Comparison of ENCODE assay signal across 14 cellular contexts in the genomic region with DNA sequence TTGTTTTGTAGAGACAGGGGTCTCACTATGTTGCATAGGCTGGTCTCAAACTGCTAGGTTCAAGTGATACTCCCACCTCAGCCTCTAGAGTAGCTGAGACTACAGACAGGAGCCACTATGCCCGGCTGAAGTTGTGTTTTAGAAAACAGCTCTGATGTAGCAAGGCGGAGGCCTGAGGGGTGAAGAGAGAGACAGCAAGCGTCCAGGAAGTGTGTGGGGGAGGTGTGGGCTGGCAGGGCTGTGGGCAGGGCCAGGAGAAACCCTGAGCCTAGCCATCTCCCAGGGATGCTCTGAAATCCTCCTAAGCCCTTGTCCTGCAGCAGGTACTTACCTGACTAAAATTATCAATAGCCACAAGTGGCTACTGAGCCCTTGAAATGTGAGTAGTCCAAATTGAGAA. TPM values are rescaled to one million over a fixed set of nuclear protein-coding genes. Genes with fewer than 3 reads are reported as not detected.
DNase-seq lines count a peak whose midpoint lies in the region; ATAC-seq and TF ChIP-seq lines count a peak whose summit lies in the region.
"Had no signal": no experiment of that assay in that cellular context is flagged by ENCODE, and none has a peak within 500 bp of the region (broad histone marks: within the 10 kb centered on the region; RNA-seq: fewer than 3 reads in every experiment).

No MANE protein-coding gene starts in this region.

- H3K27me3 ChIP-seq in CD8-positive, alpha-beta T cell (ENCODE audit: insufficient read depth, low read length), result no peaks in the 10 kb centered on the region
- H3K27me3 ChIP-seq: cardiac muscle cell had no signal

- H3K36me3 Mint-ChIP-seq in CD8-positive, alpha-beta T cell, result no peaks in the 10 kb centered on the region
- H3K36me3 Mint-ChIP-seq in WTC11 (no peaks in the 10 kb centered on the region), immature natural killer cell (no peaks in the 10 kb centered on the region)

- no peaks in the 10 kb centered on the region for H3K9me3 Mint-ChIP-seq in CD8-positive, alpha-beta T cell
- H3K9me3 Mint-ChIP-seq in WTC11 (no peaks in the 10 kb centered on the region), immature natural killer cell (no peaks in the 10 kb centered on the region)

- no peaks in the 10 kb centered on the region for H3K9me3 ChIP-seq in CD8-positive, alpha-beta T cell (ENCODE audit: low read length)
- H3K9me3 ChIP-seq: psoas muscle had no signal

- H3K4me1 Mint-ChIP-seq in CD8-positive, alpha-beta T cell (ENCODE audit: low read depth), result peaks cover 20% of the 10 kb centered on the region
- H3K4me1 Mint-ChIP-seq in WTC11, result peaks cover 32% of the 10 kb centered on the region
- H3K4me1 Mint-ChIP-seq in immature natural killer cell, result peaks cover 33 to 35% of the 10 kb centered on the region in 2 donors

- intact Hi-C loops in CD8-positive, alpha-beta T cell (cut with DNase I, micrococcal nuclease), result no loop called here

- TF ChIP-seq CTCF in CD8-positive, alpha-beta T cell (IDR thresholded peaks at IDR 0.05), result no peak
- no peak for TF ChIP-seq CTCF in WTC11 (IDR thresholded peaks at IDR 0.05)

- POLR2A ChIA-PET in CD8-positive, alpha-beta T cell (lab: Charles Lee), result interaction anchor here (1.3 to 4.0 kb wide), 4 partner anchors 31 to 108 kb away, joined by 3 to 27 read pairs (median 8); no protein-coding TSS in a partner anchor
- POLR2A ChIA-PET in WTC11 (lab: Charles Lee), result interaction anchor here (0.9 to 1.7 kb wide), 2 partner anchors 42 to 103 kb away, joined by 3 to 4 read pairs; no protein-coding TSS in a partner anchor

- H3K4me3 ChIP-seq in CD8-positive, alpha-beta T cell (ENCODE audit: low read depth, low read length), result peak overlapping the region; percentile 17
- H3K4me3 ChIP-seq: cardiac muscle cell, psoas muscle had no signal

- H3K27ac Mint-ChIP-seq in CD8-positive, alpha-beta T cell, result peak overlapping the region; percentile 91
- H3K27ac Mint-ChIP-seq in WTC11, result peak overlapping the region; percentile 40; the same call in 1 of the 2 replicates
- peak overlapping the region; percentile 80 to 92 (median 90) for H3K27ac Mint-ChIP-seq in immature natural killer cell

- H3K36me3 ChIP-seq in CD8-positive, alpha-beta T cell (ENCODE audit: insufficient read depth, low read length), result no peaks in the 10 kb centered on the region
- H3K36me3 ChIP-seq: cardiac muscle cell had no signal

- peaks cover 23% of the 10 kb centered on the region for H3K4me1 ChIP-seq in CD8-positive, alpha-beta T cell (ENCODE audit: insufficient read depth, low read length)

- H3K27ac ChIP-seq in CD8-positive, alpha-beta T cell (ENCODE audit: low read depth, low read length), result no peak overlapping the region
- H3K27ac ChIP-seq: cardiac muscle cell, psoas muscle, RWPE1 had no signal

- peak; percentile 67 for ATAC-seq in CD8-positive, alpha-beta T cell
- ATAC-seq in WTC11 (peak; percentile 91), GM18909 (IDR thresholded peaks at IDR 0.05; ENCODE audit: poor library complexity, unreplicated experiment) (no peak), HG02885 (IDR thresholded peaks at IDR 0.05; ENCODE audit: poor library complexity, unreplicated experiment) (no peak)
- ATAC-seq: left ventricle myocardium superior, psoas muscle had no signal

- peak in 6 of 7 experiments; percentile 38 to 76 (median 44) for DNase-seq in CD8-positive, alpha-beta T cell
- peak; percentile 55 for DNase-seq in HT-29 (ENCODE audit: low spot score)
- DNase-seq in WTC11 (ENCODE audit: low spot score), result peak; percentile 41
- DNase-seq in immature natural killer cell, result peak; percentile 65 to 69 (median 68)
- no peak for DNase-seq in NCI-H1092 (lab: John Stamatoyannopoulos, UW)
- no peak for DNase-seq in mucosa of gallbladder (ENCODE audit: low spot score)
- DNase-seq: activated CD4-positive, alpha-beta T cell treated with anti-CD3 and anti-CD28 coated beads, Interleukin-2, amount 50 U/mL, for 1 hour; left ventricle myocardium superior; NCI-H1105; psoas muscle had no signal

- no peaks in the 10 kb centered on the region for H3K27me3 Mint-ChIP-seq in CD8-positive, alpha-beta T cell (ENCODE audit: low read depth)
- peaks cover 2% of the 10 kb centered on the region; the same call in 1 of the 2 replicates for H3K27me3 Mint-ChIP-seq in WTC11 (ENCODE audit: low read depth)
- peaks cover 0 to 7% (median 2%) of the 10 kb centered on the region in 3 donors for H3K27me3 Mint-ChIP-seq in immature natural killer cell (ENCODE audit: low read depth in 3 of 3)

- H3K4me3 Mint-ChIP-seq in CD8-positive, alpha-beta T cell, result peak overlapping the region; percentile 44
- H3K4me3 Mint-ChIP-seq in WTC11 (no peak overlapping the region), immature natural killer cell (peak overlapping the region; percentile 40 to 89 (median 80))

- CTCF ChIA-PET in CD8-positive, alpha-beta T cell (lab: Charles Lee), result interaction anchor here (1.1 to 15.2 kb wide), 10 partner anchors 8 to 120 kb away, joined by 3 to 650 read pairs (median 8); no protein-coding TSS in a partner anchor
- CTCF ChIA-PET in WTC11 (lab: Charles Lee), result interaction anchor here (0.6 to 7.5 kb wide), 9 partner anchors 25 to 102 kb away, joined by 3 to 89 read pairs (median 3); no protein-coding TSS in a partner anchor

TF ChIP-seq in WTC11, 78 proteins besides CTCF, POLR2A, EP300 and RAD21:
- peak; percentile 37; the same call in 1 of the 2 replicates for TF ChIP-seq ZNF281 (CRISPR knock-in tag; IDR thresholded peaks at IDR 0.05)
- TF ChIP-seq, protein P1, sequence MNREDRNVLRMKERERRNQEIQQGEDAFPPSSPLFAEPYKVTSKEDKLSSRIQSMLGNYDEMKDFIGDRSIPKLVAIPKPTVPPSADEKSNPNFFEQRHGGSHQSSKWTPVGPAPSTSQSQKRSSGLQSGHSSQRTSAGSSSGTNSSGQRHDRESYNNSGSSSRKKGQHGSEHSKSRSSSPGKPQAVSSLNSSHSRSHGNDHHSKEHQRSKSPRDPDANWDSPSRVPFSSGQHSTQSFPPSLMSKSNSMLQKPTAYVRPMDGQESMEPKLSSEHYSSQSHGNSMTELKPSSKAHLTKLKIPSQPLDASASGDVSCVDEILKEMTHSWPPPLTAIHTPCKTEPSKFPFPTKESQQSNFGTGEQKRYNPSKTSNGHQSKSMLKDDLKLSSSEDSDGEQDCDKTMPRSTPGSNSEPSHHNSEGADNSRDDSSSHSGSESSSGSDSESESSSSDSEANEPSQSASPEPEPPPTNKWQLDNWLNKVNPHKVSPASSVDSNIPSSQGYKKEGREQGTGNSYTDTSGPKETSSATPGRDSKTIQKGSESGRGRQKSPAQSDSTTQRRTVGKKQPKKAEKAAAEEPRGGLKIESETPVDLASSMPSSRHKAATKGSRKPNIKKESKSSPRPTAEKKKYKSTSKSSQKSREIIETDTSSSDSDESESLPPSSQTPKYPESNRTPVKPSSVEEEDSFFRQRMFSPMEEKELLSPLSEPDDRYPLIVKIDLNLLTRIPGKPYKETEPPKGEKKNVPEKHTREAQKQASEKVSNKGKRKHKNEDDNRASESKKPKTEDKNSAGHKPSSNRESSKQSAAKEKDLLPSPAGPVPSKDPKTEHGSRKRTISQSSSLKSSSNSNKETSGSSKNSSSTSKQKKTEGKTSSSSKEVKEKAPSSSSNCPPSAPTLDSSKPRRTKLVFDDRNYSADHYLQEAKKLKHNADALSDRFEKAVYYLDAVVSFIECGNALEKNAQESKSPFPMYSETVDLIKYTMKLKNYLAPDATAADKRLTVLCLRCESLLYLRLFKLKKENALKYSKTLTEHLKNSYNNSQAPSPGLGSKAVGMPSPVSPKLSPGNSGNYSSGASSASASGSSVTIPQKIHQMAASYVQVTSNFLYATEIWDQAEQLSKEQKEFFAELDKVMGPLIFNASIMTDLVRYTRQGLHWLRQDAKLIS (CRISPR knock-in tag; IDR thresholded peaks at IDR 0.05; ENCODE audit: borderline replicate concordance), result no peak

RNA-seq across cellular contexts. Expression of gene RPS3, which starts 16.1 kb away (rescaled TPM):
- total RNA-seq in CD8-positive, alpha-beta T cell, result 1,000 to 10,000 TPM; 4,683 to 5,039 TPM
- total RNA-seq in HT-29 (2014; rRNA removed; shearing (Covaris generic)), result 2,617 and 2,815 TPM in 2 replicates
- total RNA-seq in WTC11 (2021), result 3,967 to 4,516 TPM (median 4,446 TPM) in 3 replicates
- 1,000 to 10,000 TPM; 2,605 to 4,768 (median 2,974) TPM for polyA plus RNA-seq in immature natural killer cell
- 1,626 TPM for total RNA-seq in mucosa of gallbladder

RNA-seq across cellular contexts. Expression of gene ARRB1, which starts 31.8 kb away (rescaled TPM):
- 10 to 100 TPM; 25.1 to 26.5 TPM for total RNA-seq in CD8-positive, alpha-beta T cell
- total RNA-seq in HT-29 (2014; rRNA removed; shearing (Covaris generic)), result 28.6 and 33.5 TPM in 2 replicates
- total RNA-seq in WTC11 (2021) (81.0 to 90.1 TPM (median 82.9 TPM) in 3 replicates), mucosa of gallbladder (57.7 TPM)
- 10 to 100 TPM; 28.7 to 51.1 (median 41.5) TPM for polyA plus RNA-seq in immature natural killer cell

RNA-seq across cellular contexts. Expression of gene KLHL35, which starts 49.8 kb away (rescaled TPM):
- total RNA-seq in CD8-positive, alpha-beta T cell, result under 1 TPM; 0.50 to 0.84 TPM
- 20.5 and 23.5 TPM in 2 replicates for total RNA-seq in HT-29 (2014; rRNA removed; shearing (Covaris generic))
- total RNA-seq in WTC11 (2021) (0.22 to 0.60 TPM (median 0.39 TPM) in 3 replicates), mucosa of gallbladder (1.4 TPM)
- 1 to 10 TPM in 1 of 3 donors, under 1 TPM in 1, not detected in 1; 0.41 to 1.6 TPM for polyA plus RNA-seq in immature natural killer cell

Comparison
In these comparisons a context has a peak if more than half of its experiments do, and no peak if none do; other contexts are left out.
1. ATAC-seq: peak in CD8-positive, alpha-beta T cell (single experiment) and WTC11 (single experiment); none in GM18909 (single experiment) and HG02885 (single experiment).
2. DNase-seq: peak in CD8-positive, alpha-beta T cell (6 of 7), HT-29 (single experiment), WTC11 (single experiment) and immature natural killer cell (3 of 3); none in NCI-H1092 (single experiment) and mucosa of gallbladder (single experiment).
3. H3K27ac Mint-ChIP-seq: peak in every context shown above with its lines; median percentile 91 in CD8-positive, alpha-beta T cell; 90 in immature natural killer cell; 40 in WTC11.